1 cellular context compared by ENCODE assay signal in genomic region chr1:35202048-35202719, GRCh38.
TF ChIP-seq lines count a peak whose summit lies in the region.

No MANE protein-coding gene starts in this region.

TF ChIP-seq in K562, 482 proteins besides CTCF, POLR2A, EP300 and RAD21 (continued from another document and continues in another):
- TF ChIP-seq, protein P1, sequence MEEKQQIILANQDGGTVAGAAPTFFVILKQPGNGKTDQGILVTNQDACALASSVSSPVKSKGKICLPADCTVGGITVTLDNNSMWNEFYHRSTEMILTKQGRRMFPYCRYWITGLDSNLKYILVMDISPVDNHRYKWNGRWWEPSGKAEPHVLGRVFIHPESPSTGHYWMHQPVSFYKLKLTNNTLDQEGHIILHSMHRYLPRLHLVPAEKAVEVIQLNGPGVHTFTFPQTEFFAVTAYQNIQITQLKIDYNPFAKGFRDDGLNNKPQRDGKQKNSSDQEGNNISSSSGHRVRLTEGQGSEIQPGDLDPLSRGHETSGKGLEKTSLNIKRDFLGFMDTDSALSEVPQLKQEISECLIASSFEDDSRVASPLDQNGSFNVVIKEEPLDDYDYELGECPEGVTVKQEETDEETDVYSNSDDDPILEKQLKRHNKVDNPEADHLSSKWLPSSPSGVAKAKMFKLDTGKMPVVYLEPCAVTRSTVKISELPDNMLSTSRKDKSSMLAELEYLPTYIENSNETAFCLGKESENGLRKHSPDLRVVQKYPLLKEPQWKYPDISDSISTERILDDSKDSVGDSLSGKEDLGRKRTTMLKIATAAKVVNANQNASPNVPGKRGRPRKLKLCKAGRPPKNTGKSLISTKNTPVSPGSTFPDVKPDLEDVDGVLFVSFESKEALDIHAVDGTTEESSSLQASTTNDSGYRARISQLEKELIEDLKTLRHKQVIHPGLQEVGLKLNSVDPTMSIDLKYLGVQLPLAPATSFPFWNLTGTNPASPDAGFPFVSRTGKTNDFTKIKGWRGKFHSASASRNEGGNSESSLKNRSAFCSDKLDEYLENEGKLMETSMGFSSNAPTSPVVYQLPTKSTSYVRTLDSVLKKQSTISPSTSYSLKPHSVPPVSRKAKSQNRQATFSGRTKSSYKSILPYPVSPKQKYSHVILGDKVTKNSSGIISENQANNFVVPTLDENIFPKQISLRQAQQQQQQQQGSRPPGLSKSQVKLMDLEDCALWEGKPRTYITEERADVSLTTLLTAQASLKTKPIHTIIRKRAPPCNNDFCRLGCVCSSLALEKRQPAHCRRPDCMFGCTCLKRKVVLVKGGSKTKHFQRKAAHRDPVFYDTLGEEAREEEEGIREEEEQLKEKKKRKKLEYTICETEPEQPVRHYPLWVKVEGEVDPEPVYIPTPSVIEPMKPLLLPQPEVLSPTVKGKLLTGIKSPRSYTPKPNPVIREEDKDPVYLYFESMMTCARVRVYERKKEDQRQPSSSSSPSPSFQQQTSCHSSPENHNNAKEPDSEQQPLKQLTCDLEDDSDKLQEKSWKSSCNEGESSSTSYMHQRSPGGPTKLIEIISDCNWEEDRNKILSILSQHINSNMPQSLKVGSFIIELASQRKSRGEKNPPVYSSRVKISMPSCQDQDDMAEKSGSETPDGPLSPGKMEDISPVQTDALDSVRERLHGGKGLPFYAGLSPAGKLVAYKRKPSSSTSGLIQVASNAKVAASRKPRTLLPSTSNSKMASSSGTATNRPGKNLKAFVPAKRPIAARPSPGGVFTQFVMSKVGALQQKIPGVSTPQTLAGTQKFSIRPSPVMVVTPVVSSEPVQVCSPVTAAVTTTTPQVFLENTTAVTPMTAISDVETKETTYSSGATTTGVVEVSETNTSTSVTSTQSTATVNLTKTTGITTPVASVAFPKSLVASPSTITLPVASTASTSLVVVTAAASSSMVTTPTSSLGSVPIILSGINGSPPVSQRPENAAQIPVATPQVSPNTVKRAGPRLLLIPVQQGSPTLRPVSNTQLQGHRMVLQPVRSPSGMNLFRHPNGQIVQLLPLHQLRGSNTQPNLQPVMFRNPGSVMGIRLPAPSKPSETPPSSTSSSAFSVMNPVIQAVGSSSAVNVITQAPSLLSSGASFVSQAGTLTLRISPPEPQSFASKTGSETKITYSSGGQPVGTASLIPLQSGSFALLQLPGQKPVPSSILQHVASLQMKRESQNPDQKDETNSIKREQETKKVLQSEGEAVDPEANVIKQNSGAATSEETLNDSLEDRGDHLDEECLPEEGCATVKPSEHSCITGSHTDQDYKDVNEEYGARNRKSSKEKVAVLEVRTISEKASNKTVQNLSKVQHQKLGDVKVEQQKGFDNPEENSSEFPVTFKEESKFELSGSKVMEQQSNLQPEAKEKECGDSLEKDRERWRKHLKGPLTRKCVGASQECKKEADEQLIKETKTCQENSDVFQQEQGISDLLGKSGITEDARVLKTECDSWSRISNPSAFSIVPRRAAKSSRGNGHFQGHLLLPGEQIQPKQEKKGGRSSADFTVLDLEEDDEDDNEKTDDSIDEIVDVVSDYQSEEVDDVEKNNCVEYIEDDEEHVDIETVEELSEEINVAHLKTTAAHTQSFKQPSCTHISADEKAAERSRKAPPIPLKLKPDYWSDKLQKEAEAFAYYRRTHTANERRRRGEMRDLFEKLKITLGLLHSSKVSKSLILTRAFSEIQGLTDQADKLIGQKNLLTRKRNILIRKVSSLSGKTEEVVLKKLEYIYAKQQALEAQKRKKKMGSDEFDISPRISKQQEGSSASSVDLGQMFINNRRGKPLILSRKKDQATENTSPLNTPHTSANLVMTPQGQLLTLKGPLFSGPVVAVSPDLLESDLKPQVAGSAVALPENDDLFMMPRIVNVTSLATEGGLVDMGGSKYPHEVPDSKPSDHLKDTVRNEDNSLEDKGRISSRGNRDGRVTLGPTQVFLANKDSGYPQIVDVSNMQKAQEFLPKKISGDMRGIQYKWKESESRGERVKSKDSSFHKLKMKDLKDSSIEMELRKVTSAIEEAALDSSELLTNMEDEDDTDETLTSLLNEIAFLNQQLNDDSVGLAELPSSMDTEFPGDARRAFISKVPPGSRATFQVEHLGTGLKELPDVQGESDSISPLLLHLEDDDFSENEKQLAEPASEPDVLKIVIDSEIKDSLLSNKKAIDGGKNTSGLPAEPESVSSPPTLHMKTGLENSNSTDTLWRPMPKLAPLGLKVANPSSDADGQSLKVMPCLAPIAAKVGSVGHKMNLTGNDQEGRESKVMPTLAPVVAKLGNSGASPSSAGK (IDR thresholded peaks at IDR 0.05): no peak
- no peak for TF ChIP-seq RERE (CRISPR knock-in tag; IDR thresholded peaks at IDR 0.05; ENCODE audit: borderline replicate concordance)
- TF ChIP-seq HDAC1 (IDR thresholded peaks at IDR 0.05): no peak
- TF ChIP-seq NR2C1 (IDR thresholded peaks at IDR 0.05): no peak
- no peak for TF ChIP-seq NR2C1 (tag; IDR thresholded peaks at IDR 0.05)
- TF ChIP-seq SMARCB1 (IDR thresholded peaks at IDR 0.05; ENCODE audit: insufficient read length, low read depth): no peak
- no peak for TF ChIP-seq GTF2A2 (tag; IDR thresholded peaks at IDR 0.05)
- TF ChIP-seq MYC (IDR thresholded peaks at IDR 0.05; ENCODE audit: low read depth, low read length): no peak
- TF ChIP-seq MYC (CRISPR knock-in tag; IDR thresholded peaks at IDR 0.05; ENCODE audit: borderline replicate concordance, low read depth): no peak
- no peak for TF ChIP-seq NCOA2 (IDR thresholded peaks at IDR 0.05; ENCODE audit: partially characterized antibody in 2 of 2)
- TF ChIP-seq RCOR1 (IDR thresholded peaks at IDR 0.05; ENCODE audit: borderline replicate concordance in 1 of 2, low read depth in 2 of 2, low read length in 2 of 2): peak in 1 of 2 experiments; percentile 57; a peak in 1 of 4 replicates
- TF ChIP-seq PHF21A (IDR thresholded peaks at IDR 0.05; ENCODE audit: borderline replicate concordance, low read depth): no peak
- no peak for TF ChIP-seq CBX5 (IDR thresholded peaks at IDR 0.05; ENCODE audit: borderline replicate concordance, low read depth)
- no peak for TF ChIP-seq HOMEZ (CRISPR knock-in tag; IDR thresholded peaks at IDR 0.05)
- no peak for TF ChIP-seq DIDO1 (tag; IDR thresholded peaks at IDR 0.05; ENCODE audit: low read depth)
- TF ChIP-seq, protein P2, sequence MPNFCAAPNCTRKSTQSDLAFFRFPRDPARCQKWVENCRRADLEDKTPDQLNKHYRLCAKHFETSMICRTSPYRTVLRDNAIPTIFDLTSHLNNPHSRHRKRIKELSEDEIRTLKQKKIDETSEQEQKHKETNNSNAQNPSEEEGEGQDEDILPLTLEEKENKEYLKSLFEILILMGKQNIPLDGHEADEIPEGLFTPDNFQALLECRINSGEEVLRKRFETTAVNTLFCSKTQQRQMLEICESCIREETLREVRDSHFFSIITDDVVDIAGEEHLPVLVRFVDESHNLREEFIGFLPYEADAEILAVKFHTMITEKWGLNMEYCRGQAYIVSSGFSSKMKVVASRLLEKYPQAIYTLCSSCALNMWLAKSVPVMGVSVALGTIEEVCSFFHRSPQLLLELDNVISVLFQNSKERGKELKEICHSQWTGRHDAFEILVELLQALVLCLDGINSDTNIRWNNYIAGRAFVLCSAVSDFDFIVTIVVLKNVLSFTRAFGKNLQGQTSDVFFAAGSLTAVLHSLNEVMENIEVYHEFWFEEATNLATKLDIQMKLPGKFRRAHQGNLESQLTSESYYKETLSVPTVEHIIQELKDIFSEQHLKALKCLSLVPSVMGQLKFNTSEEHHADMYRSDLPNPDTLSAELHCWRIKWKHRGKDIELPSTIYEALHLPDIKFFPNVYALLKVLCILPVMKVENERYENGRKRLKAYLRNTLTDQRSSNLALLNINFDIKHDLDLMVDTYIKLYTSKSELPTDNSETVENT (CRISPR knock-in tag; IDR thresholded peaks at IDR 0.05): no peak
- no peak for TF ChIP-seq ELK1 (CRISPR knock-in tag; IDR thresholded peaks at IDR 0.05)
- no peak for TF ChIP-seq FOXA1 (IDR thresholded peaks at IDR 0.05; ENCODE audit: borderline replicate concordance)
- TF ChIP-seq CAMTA2 (CRISPR knock-in tag; conservative IDR thresholded peaks at IDR 0.05): no peak
- TF ChIP-seq TSC22D4 (tag; IDR thresholded peaks at IDR 0.05): no peak
- no peak for TF ChIP-seq POLR2H (tag; IDR thresholded peaks at IDR 0.05; ENCODE audit: low read depth)
- TF ChIP-seq ILF3 (IDR thresholded peaks at IDR 0.05; ENCODE audit: borderline replicate concordance): no peak
- TF ChIP-seq PHB (CRISPR knock-in tag; IDR thresholded peaks at IDR 0.05): no peak
- TF ChIP-seq, protein P3, sequence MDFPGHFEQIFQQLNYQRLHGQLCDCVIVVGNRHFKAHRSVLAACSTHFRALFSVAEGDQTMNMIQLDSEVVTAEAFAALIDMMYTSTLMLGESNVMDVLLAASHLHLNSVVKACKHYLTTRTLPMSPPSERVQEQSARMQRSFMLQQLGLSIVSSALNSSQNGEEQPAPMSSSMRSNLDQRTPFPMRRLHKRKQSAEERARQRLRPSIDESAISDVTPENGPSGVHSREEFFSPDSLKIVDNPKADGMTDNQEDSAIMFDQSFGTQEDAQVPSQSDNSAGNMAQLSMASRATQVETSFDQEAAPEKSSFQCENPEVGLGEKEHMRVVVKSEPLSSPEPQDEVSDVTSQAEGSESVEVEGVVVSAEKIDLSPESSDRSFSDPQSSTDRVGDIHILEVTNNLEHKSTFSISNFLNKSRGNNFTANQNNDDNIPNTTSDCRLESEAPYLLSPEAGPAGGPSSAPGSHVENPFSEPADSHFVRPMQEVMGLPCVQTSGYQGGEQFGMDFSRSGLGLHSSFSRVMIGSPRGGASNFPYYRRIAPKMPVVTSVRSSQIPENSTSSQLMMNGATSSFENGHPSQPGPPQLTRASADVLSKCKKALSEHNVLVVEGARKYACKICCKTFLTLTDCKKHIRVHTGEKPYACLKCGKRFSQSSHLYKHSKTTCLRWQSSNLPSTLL (IDR thresholded peaks at IDR 0.05): no peak
- peak; percentile 96 for TF ChIP-seq SPI1 (IDR thresholded peaks at IDR 0.05; ENCODE audit: borderline replicate concordance, low read depth, low read length)
